In genomic region chr12:1205512-1206060, GRCh38 we compare ENCODE assay signal across 15 cellular contexts.
DNase-seq lines count a peak whose midpoint lies in the region; ATAC-seq and TF ChIP-seq lines count a peak whose summit lies in the region.
"Had no signal": no experiment of that assay in that cellular context is flagged by ENCODE, and none has a peak within 500 bp of the region (broad histone marks: within the 10 kb centered on the region; RNA-seq: fewer than 3 reads in every experiment).

No MANE protein-coding gene starts in this region.

- peaks cover 9% of the 10 kb centered on the region for H3K79me2 ChIP-seq in mammary epithelial cell (ENCODE audit: insufficient read depth, low read length)

- ATAC-seq in RWPE2 (ENCODE audit: low read depth): peak; percentile 14; the same call in 1 of the 3 replicates
- ATAC-seq in HG02623 (IDR thresholded peaks at IDR 0.05; ENCODE audit: unreplicated experiment): no peak
- ATAC-seq in GM19452 (IDR thresholded peaks at IDR 0.05; ENCODE audit: unreplicated experiment): no peak

- peak overlapping the region; percentile 78 for H3K4me2 ChIP-seq in mammary epithelial cell (ENCODE audit: insufficient read depth, low read depth, low read length)

- H3K9me3 ChIP-seq in mammary epithelial cell (replicated peaks; ENCODE audit: insufficient read depth, low read length) (no peaks in the 10 kb centered on the region), breast epithelium (no peaks in the 10 kb centered on the region), RWPE2 (ENCODE audit: severe bottlenecking) (no peaks in the 10 kb centered on the region), testis (no peaks in the 10 kb centered on the region)

- peak; percentile 25 for DNase-seq in mammary epithelial cell
- no peak for DNase-seq in breast epithelium (ENCODE audit: low spot score in 2 of 2)
- no peak for DNase-seq in RWPE2 (ENCODE audit: low spot score)
- DNase-seq in fibroblast of the aortic adventitia (ENCODE audit: low read depth): peak; percentile 57
- DNase-seq in testis: no peak
- DNase-seq in activated CD4-positive, alpha-beta T cell treated with anti-CD3 and anti-CD28 coated beads for 48 hours: no peak
- DNase-seq: activated CD8-positive, alpha-beta memory T cell treated with anti-CD3 and anti-CD28 coated beads, Interleukin-2, amount 50 U/mL, for 48 hours; aorta; GF-D8; islet precursor cell; NCI-H2081; stimulated activated CD4-positive, alpha-beta T cell treated with anti-CD3 and anti-CD28 coated beads, Interleukin-2, amount 100 ng/mL, for 24 hours; stimulated activated naive CD8-positive, alpha-beta T cell treated with anti-CD3 and anti-CD28 coated beads, Interleukin-15, Interleukin-2, amounts not matched to agents 100 U/mL and 50 U/mL, for 24 hours had no signal

- TF ChIP-seq POLR2A in breast epithelium (IDR thresholded peaks at IDR 0.05): no peak
- no peak for TF ChIP-seq POLR2A in testis (IDR thresholded peaks at IDR 0.05)

- no TSS peak for BruUV-seq in mammary epithelial cell (replicated peaks; lab: Mats Ljungman, UMichigan)

- no peak overlapping the region for H3K9ac ChIP-seq in mammary epithelial cell (ENCODE audit: insufficient read depth, low read length)

- 86% methylated on average over 4 of the region's 4 CpGs for WGBS in mammary epithelial cell (ENCODE audit: low coverage, missing lambda C conversion rate)
- 52% methylated on average over 4 of the region's 4 CpGs for WGBS in testis, 2 donors

- dilution Hi-C loops in mammary epithelial cell (cut with HindIII; ENCODE audit: low sequenced_read_pairs): no loop called here

- CTCF ChIA-PET in mammary epithelial cell (lab: Charles Lee; ENCODE audit: low non-redundant PET): no interaction called here

- H3K27me3 ChIP-seq in mammary epithelial cell (ENCODE audit: insufficient read depth, low read length): no peaks in the 10 kb centered on the region
- no peaks in the 10 kb centered on the region for H3K27me3 ChIP-seq in breast epithelium
- H3K27me3 ChIP-seq in RWPE2 (ENCODE audit: insufficient read depth, poor library complexity, severe bottlenecking): no peaks in the 10 kb centered on the region
- no peaks in the 10 kb centered on the region for H3K27me3 ChIP-seq in testis

- TF ChIP-seq CTCF in mammary epithelial cell (conservative IDR thresholded peaks at IDR 0.05 in 1 of 2, IDR thresholded peaks at IDR 0.05 in 1 of 2; ENCODE audit: extremely low read depth in 1 of 2, insufficient read depth in 1 of 2, low read depth in 1 of 2, low read length in 2 of 2): no peak
- no peak for TF ChIP-seq CTCF in breast epithelium (IDR thresholded peaks at IDR 0.05)
- no peak for TF ChIP-seq CTCF in RWPE2 (IDR thresholded peaks at IDR 0.05; ENCODE audit: poor library complexity, severe bottlenecking)
- no peak for TF ChIP-seq CTCF in fibroblast of the aortic adventitia (IDR thresholded peaks at IDR 0.05; ENCODE audit: insufficient read depth, low read length)
- TF ChIP-seq CTCF in testis (IDR thresholded peaks at IDR 0.05): no peak

- H3K27ac ChIP-seq in mammary epithelial cell (ENCODE audit: insufficient read depth, low read depth, low read length) (no peak overlapping the region), breast epithelium (no peak overlapping the region), RWPE2 (ENCODE audit: poor library complexity, severe bottlenecking) (no peak overlapping the region), testis (peak overlapping the region; percentile 42 to 90)

- intact Hi-C loops in mammary epithelial cell (cut with micrococcal nuclease): no loop called here
- intact Hi-C loops in breast epithelium (cut with DNase I; ENCODE audit: low total_unique reads): no loop called here
- intact Hi-C loops in testis (cut with DNase I; ENCODE audit: low total_unique reads): no loop called here

- no peaks in the 10 kb centered on the region for H4K20me1 ChIP-seq in mammary epithelial cell (ENCODE audit: insufficient read depth, low read length)

- no peak overlapping the region for H2AFZ ChIP-seq in mammary epithelial cell (ENCODE audit: low read depth, low read length)

- no peaks in the 10 kb centered on the region for H3K36me3 ChIP-seq in mammary epithelial cell (ENCODE audit: insufficient read depth, low read length)
- H3K36me3 ChIP-seq in breast epithelium: no peaks in the 10 kb centered on the region
- peaks cover 8% of the 10 kb centered on the region; the same call in 1 of the 2 replicates for H3K36me3 ChIP-seq in RWPE2 (ENCODE audit: low read depth)
- no peaks in the 10 kb centered on the region for H3K36me3 ChIP-seq in testis (ENCODE audit: low read depth, missing control alignments)

- H3K4me3 ChIP-seq in mammary epithelial cell (replicated peaks in 1 of 3; ENCODE audit: insufficient read depth in 1 of 3, low read depth in 2 of 3, low read length in 3 of 3) (no peak overlapping the region), breast epithelium (no peak overlapping the region), RWPE2 (ENCODE audit: severe bottlenecking) (no peak overlapping the region), fibroblast of the aortic adventitia (ENCODE audit: low read depth, low read length) (no peak overlapping the region), testis (no peak overlapping the region)

- peaks cover 7% of the 10 kb centered on the region for H3K4me1 ChIP-seq in mammary epithelial cell (ENCODE audit: insufficient read depth, low read length)
- no peaks in the 10 kb centered on the region for H3K4me1 ChIP-seq in breast epithelium
- peaks cover 36% of the 10 kb centered on the region for H3K4me1 ChIP-seq in RWPE2 (ENCODE audit: insufficient read depth, poor library complexity, severe bottlenecking)
- peaks cover 36% of the 10 kb centered on the region for H3K4me1 ChIP-seq in testis

- in situ Hi-C loops in mammary epithelial cell (cut with MboI; ENCODE audit: low sequenced_read_pairs in 2 of 2): no loop called here

Comparison
In these comparisons a context has a peak if more than half of its experiments do, and no peak if none do; other contexts are left out.
1. DNase-seq: peak in mammary epithelial cell (single experiment) and fibroblast of the aortic adventitia (single experiment); none in breast epithelium (0 of 2), RWPE2 (single experiment), testis (single experiment) and activated CD4-positive, alpha-beta T cell treated with anti-CD3 and anti-CD28 coated beads for 48 hours (single experiment).
2. H3K27ac ChIP-seq: peak in testis (2 of 2); none in mammary epithelial cell (single experiment), breast epithelium (0 of 2) and RWPE2 (single experiment).